10 cellular contexts compared by ENCODE assay signal in genomic region chr10:76675951-76676587, GRCh38.
A peak's percentile ranks its signal among the peaks of the same experiment; 100 is the strongest.
DNase-seq lines count a peak whose midpoint lies in the region; ATAC-seq, FAIRE-seq and TF ChIP-seq lines count a peak whose summit lies in the region.
"Had no signal": no experiment of that assay in that cellular context is flagged by ENCODE, and none has a peak within 500 bp of the region (broad histone marks: within the 10 kb centered on the region; RNA-seq: fewer than 3 reads in every experiment).

No MANE protein-coding gene starts in this region.

- H3K4me3 ChIP-seq in astrocyte (ENCODE audit: insufficient read depth, low read depth, low read length) (no peak overlapping the region), MM.1S (ENCODE audit: low read length) (no peak overlapping the region)

- no peaks in the 10 kb centered on the region for H3F3A ChIP-seq in MM.1S (ENCODE audit: insufficient read depth, low read length)

- H3K27me3 Mint-ChIP-seq in astrocyte (ENCODE audit: low read depth, unreplicated experiment): peaks cover 7% of the 10 kb centered on the region

- no peaks in the 10 kb centered on the region for H3K9me3 Mint-ChIP-seq in astrocyte (ENCODE audit: unreplicated experiment)
- H3K9me3 Mint-ChIP-seq: endodermal cell had no signal

- H2AFZ ChIP-seq in astrocyte (ENCODE audit: low read depth, low read length) (no peak overlapping the region), MM.1S (ENCODE audit: low read length) (no peak overlapping the region)

- DNase-seq in C1 segment of cervical spinal cord (lab: John Stamatoyannopoulos, UW) (peak in 12 of 14 donors; percentile 27 to 84 (median 67)), astrocyte (ENCODE audit: low read depth) (peak; percentile 23), head of caudate nucleus (peak; percentile 12 to 86 (median 66)), putamen (ENCODE audit: low spot score) (peak; percentile 64), MM.1S (no peak), erythroblast (lab: John Stamatoyannopoulos, UW) (no peak)
- no peak for DNase-seq in activated CD4-positive, alpha-beta T cell treated with anti-CD3 and anti-CD28 coated beads for 1 hour
- DNase-seq: endodermal cell had no signal

- TF ChIP-seq POLR2A in erythroblast (IDR thresholded peaks at IDR 0.05; ENCODE audit: low read length): no peak

- H3K27ac Mint-ChIP-seq in astrocyte (ENCODE audit: unreplicated experiment): no peak overlapping the region
- H3K27ac Mint-ChIP-seq: endodermal cell had no signal

- H3K36me3 ChIP-seq in astrocyte (ENCODE audit: insufficient read depth, low read length): no peaks in the 10 kb centered on the region
- H3K36me3 ChIP-seq in MM.1S (replicated peaks; ENCODE audit: insufficient read depth, low read length): no peaks in the 10 kb centered on the region

- H3K36me3 Mint-ChIP-seq in astrocyte (ENCODE audit: low read depth, unreplicated experiment): no peaks in the 10 kb centered on the region
- H3K36me3 Mint-ChIP-seq: CD14-positive monocyte had no signal

- no peak overlapping the region for H3K4me3 Mint-ChIP-seq in astrocyte (ENCODE audit: unreplicated experiment)
- H3K4me3 Mint-ChIP-seq: CD14-positive monocyte, endodermal cell had no signal

- H4K20me1 ChIP-seq in astrocyte (ENCODE audit: insufficient read depth, low read length) (no peaks in the 10 kb centered on the region), MM.1S (ENCODE audit: insufficient read depth, low read length) (no peaks in the 10 kb centered on the region)

- no peaks in the 10 kb centered on the region for H3K27me3 ChIP-seq in astrocyte (ENCODE audit: insufficient read depth, low read length)
- H3K27me3 ChIP-seq in MM.1S (replicated peaks; ENCODE audit: insufficient read depth, low read length): no peaks in the 10 kb centered on the region

- H3K79me2 ChIP-seq in astrocyte (ENCODE audit: insufficient read depth, low read length) (no peaks in the 10 kb centered on the region), MM.1S (ENCODE audit: low read length) (no peaks in the 10 kb centered on the region)

- TF ChIP-seq CTCF in astrocyte (IDR thresholded peaks at IDR 0.05; ENCODE audit: insufficient read depth, low read depth, low read length) (no peak), MM.1S (IDR thresholded peaks at IDR 0.05; ENCODE audit: low read length) (no peak)

- H3K27ac ChIP-seq in astrocyte (ENCODE audit: low read depth, low read length) (no peak overlapping the region), MM.1S (ENCODE audit: low read length) (no peak overlapping the region)

- H3K9me3 ChIP-seq in astrocyte (ENCODE audit: insufficient read depth, low read depth, low read length) (no peaks in the 10 kb centered on the region), MM.1S (replicated peaks; ENCODE audit: insufficient read depth, low read length) (no peaks in the 10 kb centered on the region)

- H3K9me2 ChIP-seq in MM.1S (replicated peaks; ENCODE audit: insufficient read depth, low read length): no peaks in the 10 kb centered on the region

- no peak for FAIRE-seq in astrocyte (lab: Jason Lieb, UNC)

- intact Hi-C loops in head of caudate nucleus (cut with DNase I): no loop called here

- H3K4me1 ChIP-seq in astrocyte (ENCODE audit: insufficient read depth, low read length) (no peaks in the 10 kb centered on the region), MM.1S (ENCODE audit: low read length) (no peaks in the 10 kb centered on the region)

- H3K9ac ChIP-seq in astrocyte (ENCODE audit: low read length): no peak overlapping the region
- no peak overlapping the region for H3K9ac ChIP-seq in MM.1S (ENCODE audit: low read length)

- H3K4me1 Mint-ChIP-seq in astrocyte (ENCODE audit: low read depth, unreplicated experiment): no peaks in the 10 kb centered on the region
- H3K4me1 Mint-ChIP-seq: CD14-positive monocyte, endodermal cell had no signal

- H3K4me2 ChIP-seq in astrocyte (ENCODE audit: low read length) (no peak overlapping the region), MM.1S (ENCODE audit: low read depth, low read length) (no peak overlapping the region)

- no peak for ATAC-seq in HG03135 (IDR thresholded peaks at IDR 0.05; ENCODE audit: unreplicated experiment)

Comparison
In these comparisons a context has a peak if more than half of its experiments do, and no peak if none do; other contexts are left out.
1. DNase-seq: peak in C1 segment of cervical spinal cord (12 of 14), astrocyte (single experiment), head of caudate nucleus (42 of 42) and putamen (single experiment); none in MM.1S (single experiment), erythroblast (0 of 2) and activated CD4-positive, alpha-beta T cell treated with anti-CD3 and anti-CD28 coated beads for 1 hour (single experiment).